In the genomic region with DNA sequence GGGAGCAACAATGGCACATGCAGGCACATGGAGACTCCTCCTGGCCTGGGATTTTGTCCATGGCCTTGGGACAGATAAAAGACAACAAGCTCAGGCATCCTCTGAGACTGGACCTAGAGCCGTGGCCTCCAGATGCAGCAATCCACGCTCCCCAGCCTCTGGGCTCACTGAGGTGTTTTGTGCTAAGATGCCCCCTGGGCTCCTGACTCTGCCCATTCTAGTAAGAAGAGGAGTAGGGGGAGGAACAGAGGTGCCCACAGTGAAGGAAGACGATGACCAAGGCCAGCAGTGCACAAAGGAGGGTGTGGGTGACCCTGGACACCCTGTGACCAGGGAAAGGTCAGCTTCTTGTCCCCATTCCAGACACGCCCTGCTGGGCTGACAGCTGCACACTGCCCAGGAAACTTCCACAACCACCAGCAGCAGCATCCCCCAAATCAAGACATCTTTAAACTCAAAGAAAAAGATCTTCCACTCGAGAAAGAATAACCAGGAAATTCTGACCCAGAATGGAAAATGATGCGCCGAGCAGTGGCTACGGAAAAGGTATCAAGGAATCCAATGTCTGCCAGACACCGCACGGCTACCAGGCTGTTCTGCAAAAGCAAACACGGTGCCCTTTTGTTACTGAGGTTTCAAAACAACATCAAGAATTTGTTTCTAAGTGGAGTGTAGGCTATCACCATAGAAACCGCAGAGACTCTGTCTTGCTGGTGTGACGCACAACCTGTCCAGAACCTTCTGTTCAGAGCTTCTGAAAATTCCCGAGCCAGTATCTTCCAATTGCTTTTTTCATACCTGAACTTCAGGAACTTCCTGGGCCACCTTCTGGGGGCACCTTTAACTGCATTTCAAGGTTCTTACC, we compare ENCODE assay signal across 17 cellular contexts.
DNase-seq lines count a peak whose midpoint lies in the region; ATAC-seq, FAIRE-seq and TF ChIP-seq lines count a peak whose summit lies in the region.
"Had no signal": no experiment of that assay in that cellular context is flagged by ENCODE, and none has a peak within 500 bp of the region (broad histone marks: within the 10 kb centered on the region; RNA-seq: fewer than 3 reads in every experiment).

No MANE protein-coding gene starts in this region.

- H3K4me3 Mint-ChIP-seq in CD14-positive monocyte, result no peak overlapping the region
- H3K4me3 Mint-ChIP-seq: T-helper 1 cell treated with Interleukin-12 subunit alpha and Interleukin-12 subunit beta and Interleukin-4 antibody, amounts not matched to agents 30 μg/mL and 1 μg/mL, for 36 hours; WTC11 had no signal

- H3K4me1 ChIP-seq in gastrocnemius medialis, result peaks cover 28 to 33% of the 10 kb centered on the region in 2 donors

- intact Hi-C loops in CD14-positive monocyte (cut with micrococcal nuclease) (no loop called here), gastrocnemius medialis (cut with DNase I; ENCODE audit: low total_unique reads) (no loop called here)

- H3K36me3 Mint-ChIP-seq in CD14-positive monocyte, result peaks cover 26 to 48% of the 10 kb centered on the region in 2 donors

- H3K36me3 ChIP-seq in gastrocnemius medialis, result no peaks in the 10 kb centered on the region

- ATAC-seq in gastrocnemius medialis (peak; percentile 57 to 84), HG03108 (IDR thresholded peaks at IDR 0.05; ENCODE audit: unreplicated experiment) (no peak)
- ATAC-seq: HCT116, WTC11 had no signal

- H3K4me1 Mint-ChIP-seq in CD14-positive monocyte, result peaks cover 51% of the 10 kb centered on the region

- no peak for TF ChIP-seq POLR2A in gastrocnemius medialis (IDR thresholded peaks at IDR 0.05)

- peaks cover 0 to 3% (median 0%) of the 10 kb centered on the region in 3 donors for H3K27me3 Mint-ChIP-seq in CD14-positive monocyte (ENCODE audit: low read depth in 3 of 3)

- no peaks in the 10 kb centered on the region for H3K27me3 ChIP-seq in gastrocnemius medialis
- H3K27me3 ChIP-seq: ascending aorta had no signal

- FAIRE-seq in HTR-8/SVneo (lab: Jason Lieb, UNC), result no peak

- H3K27ac Mint-ChIP-seq in CD14-positive monocyte, result peak overlapping the region in 4 of 7 donors; percentile 13 to 72 (median 53)
- H3K27ac Mint-ChIP-seq: T-helper 1 cell treated with Interleukin-12 subunit alpha and Interleukin-12 subunit beta and Interleukin-4 antibody, amounts not matched to agents 30 μg/mL and 1 μg/mL, for 36 hours; WTC11 had no signal

- peaks cover 0 to 1% (median 0%) of the 10 kb centered on the region in 7 donors for H3K9me3 Mint-ChIP-seq in CD14-positive monocyte
- H3K9me3 Mint-ChIP-seq: T-helper 1 cell treated with Interleukin-12 subunit alpha and Interleukin-12 subunit beta and Interleukin-4 antibody, amounts not matched to agents 30 μg/mL and 1 μg/mL, for 36 hours; WTC11 had no signal

- DNase-seq in CD14-positive monocyte (ENCODE audit: low spot score) (no peak), astrocyte of the hippocampus (ENCODE audit: low read depth, low spot score) (peak; percentile 84), left kidney (ENCODE audit: low read depth, low spot score) (peak; percentile 59), gastrocnemius medialis (peak in 1 of 2 donors; percentile 53), T-helper 1 cell (no peak), HTR-8/SVneo (ENCODE audit: insufficient read length, low spot score) (no peak), iPS-NIHi11 (ENCODE audit: low spot score) (no peak)
- DNase-seq: GF-D8; mammary epithelial cell; NCI-H2107; NK-92 treated with Interleukin-12 subunit alpha and Interleukin-12 subunit beta, amount 100 ng/mL, for 24 hours; stimulated activated CD4-positive, alpha-beta T cell treated with anti-CD3 and anti-CD28 coated beads, Interleukin-4, amount 100 ng/mL, for 4 hours had no signal

- in situ Hi-C loops in gastrocnemius medialis (cut with MboI; ENCODE audit: low sequenced_read_pairs in 4 of 4), result no loop called here

- TF ChIP-seq CTCF in CD14-positive monocyte (IDR thresholded peaks at IDR 0.05) (no peak), gastrocnemius medialis (IDR thresholded peaks at IDR 0.05 in 4 of 5, conservative IDR thresholded peaks at IDR 0.05 in 1 of 5) (no peak)

- H3K9me3 ChIP-seq in gastrocnemius medialis, result no peaks in the 10 kb centered on the region
- H3K9me3 ChIP-seq: ascending aorta had no signal

- H3K4me3 ChIP-seq in gastrocnemius medialis, result no peak overlapping the region
- H3K4me3 ChIP-seq: ascending aorta had no signal

- H3K27ac ChIP-seq in gastrocnemius medialis, result peak overlapping the region in 2 of 4 donors; percentile 33 to 35
- H3K27ac ChIP-seq: ascending aorta had no signal

Comparison
In these comparisons a context has a peak if more than half of its experiments do, and no peak if none do; other contexts are left out.
1. DNase-seq: peak in astrocyte of the hippocampus (single experiment) and left kidney (single experiment); none in CD14-positive monocyte (single experiment), T-helper 1 cell (0 of 5), HTR-8/SVneo (single experiment) and iPS-NIHi11 (single experiment).